In genomic region chr10:106401161-106401560, GRCh38 we compare ENCODE assay signal across 13 cellular contexts.
DNase-seq lines count a peak whose midpoint lies in the region; ATAC-seq, FAIRE-seq and TF ChIP-seq lines count a peak whose summit lies in the region.
"Had no signal": no experiment of that assay in that cellular context is flagged by ENCODE, and none has a peak within 500 bp of the region (broad histone marks: within the 10 kb centered on the region; RNA-seq: fewer than 3 reads in every experiment).

No MANE protein-coding gene starts in this region.

- no peaks in the 10 kb centered on the region for H3K9me3 Mint-ChIP-seq in GM23338
- H3K9me3 Mint-ChIP-seq in astrocyte (ENCODE audit: unreplicated experiment): no peaks in the 10 kb centered on the region
- H3K9me3 Mint-ChIP-seq: activated B cell treated with CpG ODN at 0.5 μM for 24 hours had no signal

- H4K20me1 ChIP-seq in GM23338 (replicated peaks; ENCODE audit: insufficient read depth) (no peaks in the 10 kb centered on the region), astrocyte (ENCODE audit: insufficient read depth, low read length) (no peaks in the 10 kb centered on the region)

- H3K4me3 ChIP-seq in GM23338 (no peak overlapping the region), astrocyte (ENCODE audit: insufficient read depth, low read depth, low read length) (no peak overlapping the region)

- no peaks in the 10 kb centered on the region for H3K27me3 ChIP-seq in GM23338 (ENCODE audit: insufficient read depth)
- no peaks in the 10 kb centered on the region for H3K27me3 ChIP-seq in astrocyte (ENCODE audit: insufficient read depth, low read length)

- no peaks in the 10 kb centered on the region for H3K4me1 ChIP-seq in GM23338 (ENCODE audit: insufficient read depth)
- no peaks in the 10 kb centered on the region for H3K4me1 ChIP-seq in astrocyte (ENCODE audit: insufficient read depth, low read length)

- no peak overlapping the region for H3K4me3 Mint-ChIP-seq in GM23338
- H3K4me3 Mint-ChIP-seq in astrocyte (ENCODE audit: unreplicated experiment): no peak overlapping the region
- H3K4me3 Mint-ChIP-seq: activated B cell treated with CpG ODN at 0.5 μM for 24 hours had no signal

- H3K79me2 ChIP-seq in GM23338 (replicated peaks; ENCODE audit: insufficient read depth): no peaks in the 10 kb centered on the region
- no peaks in the 10 kb centered on the region for H3K79me2 ChIP-seq in astrocyte (ENCODE audit: insufficient read depth, low read length)

- H3K36me3 ChIP-seq in GM23338 (ENCODE audit: insufficient read depth) (no peaks in the 10 kb centered on the region), astrocyte (ENCODE audit: insufficient read depth, low read length) (no peaks in the 10 kb centered on the region)

- DNase-seq in GM23338 (ENCODE audit: low spot score): peak; percentile 28
- DNase-seq in astrocyte (ENCODE audit: low read depth): no peak
- no peak for DNase-seq in frontal cortex (ENCODE audit: low spot score in 2 of 2)
- DNase-seq in NCI-H510A (lab: John Stamatoyannopoulos, UW): no peak
- DNase-seq in NCI-H446 treated with DMSO at 0.1 percent for 48 hours (lab: John Stamatoyannopoulos, UW): no peak
- DNase-seq in NCI-H345 treated with DMSO at 0.1 percent for 48 hours (lab: John Stamatoyannopoulos, UW; ENCODE audit: unreplicated experiment): no peak
- DNase-seq: activated B cell treated with CpG ODN at 0.5 μM for 24 hours, AML-193, NCI-H187 had no signal

- H3K27me3 Mint-ChIP-seq in GM23338 (ENCODE audit: insufficient read depth, low read depth, poor library complexity) (no peaks in the 10 kb centered on the region), astrocyte (ENCODE audit: low read depth, unreplicated experiment) (no peaks in the 10 kb centered on the region)
- H3K27me3 Mint-ChIP-seq: activated B cell treated with CpG ODN at 0.5 μM for 24 hours had no signal

- FAIRE-seq in astrocyte (lab: Jason Lieb, UNC) (no peak), frontal cortex (lab: Jason Lieb, UNC) (peak; percentile 47)
- FAIRE-seq: endometrium, urothelium cell line had no signal

- TF ChIP-seq CTCF in 22Rv1 (IDR thresholded peaks at IDR 0.05) (0 out of 2 replicates have a peak, but pooled peaks have one; percentile 5), GM23338 (conservative IDR thresholded peaks at IDR 0.05; ENCODE audit: low read depth in 2 of 2) (peak in 1 of 2 experiments; percentile 73), astrocyte (IDR thresholded peaks at IDR 0.05; ENCODE audit: insufficient read depth, low read depth, low read length) (peak; percentile 33)

- no peak for ATAC-seq in GM23338
- no peak for ATAC-seq in GM21367 (IDR thresholded peaks at IDR 0.05; ENCODE audit: unreplicated experiment)

- no peaks in the 10 kb centered on the region for H3K9me2 ChIP-seq in GM23338 (ENCODE audit: insufficient read depth)

- no peak overlapping the region for H3K27ac ChIP-seq in 22Rv1
- no peak overlapping the region for H3K27ac ChIP-seq in GM23338 (ENCODE audit: low read depth)
- H3K27ac ChIP-seq in astrocyte (ENCODE audit: low read depth, low read length): no peak overlapping the region

- H2AFZ ChIP-seq in GM23338 (no peak overlapping the region), astrocyte (ENCODE audit: low read depth, low read length) (no peak overlapping the region)

- H3K9ac ChIP-seq in astrocyte (ENCODE audit: low read length): no peak overlapping the region

- H3K27ac Mint-ChIP-seq in GM23338: no peak overlapping the region
- H3K27ac Mint-ChIP-seq in astrocyte (ENCODE audit: unreplicated experiment): no peak overlapping the region
- H3K27ac Mint-ChIP-seq: activated B cell treated with CpG ODN at 0.5 μM for 24 hours had no signal

- no peaks in the 10 kb centered on the region for H3K9me3 ChIP-seq in astrocyte (ENCODE audit: insufficient read depth, low read depth, low read length)

- no peaks in the 10 kb centered on the region for H3K36me3 Mint-ChIP-seq in GM23338 (ENCODE audit: low read depth)
- H3K36me3 Mint-ChIP-seq in astrocyte (ENCODE audit: low read depth, unreplicated experiment): no peaks in the 10 kb centered on the region

- no peak overlapping the region for H3K4me2 ChIP-seq in GM23338
- no peak overlapping the region for H3K4me2 ChIP-seq in astrocyte (ENCODE audit: low read length)

- H3K4me1 Mint-ChIP-seq in GM23338 (peaks cover 8% of the 10 kb centered on the region), astrocyte (ENCODE audit: low read depth, unreplicated experiment) (no peaks in the 10 kb centered on the region)
- H3K4me1 Mint-ChIP-seq: activated B cell treated with CpG ODN at 0.5 μM for 24 hours had no signal

- no peaks in the 10 kb centered on the region for H3F3A ChIP-seq in GM23338 (replicated peaks; ENCODE audit: low read depth)

TF ChIP-seq in GM23338, 12 proteins besides CTCF, POLR2A, EP300 and RAD21 (continues in another document):
- no peak for TF ChIP-seq CREB1 (CRISPR knock-in tag; IDR thresholded peaks at IDR 0.05; ENCODE audit: low read depth)
- TF ChIP-seq REST (IDR thresholded peaks at IDR 0.05; ENCODE audit: unreplicated experiment): no peak
- no peak for TF ChIP-seq ZNF114 (CRISPR knock-in tag; IDR thresholded peaks at IDR 0.05)
- TF ChIP-seq STAT1 (IDR thresholded peaks at IDR 0.05; ENCODE audit: unreplicated experiment): no peak
- no peak for TF ChIP-seq NANOG (IDR thresholded peaks at IDR 0.05; ENCODE audit: borderline replicate concordance)
- TF ChIP-seq EZH2phosphoT487 (IDR thresholded peaks at IDR 0.05; ENCODE audit: unreplicated experiment): no peak
- no peak for TF ChIP-seq ETS1 (IDR thresholded peaks at IDR 0.05)
- TF ChIP-seq ZNF331 (CRISPR knock-in tag; IDR thresholded peaks at IDR 0.05; ENCODE audit: low read depth): no peak
- TF ChIP-seq POLR2AphosphoS5 (IDR thresholded peaks at IDR 0.05; ENCODE audit: low read depth): no peak
